ENCODE assay signal across 1 cellular context in the genomic region with DNA sequence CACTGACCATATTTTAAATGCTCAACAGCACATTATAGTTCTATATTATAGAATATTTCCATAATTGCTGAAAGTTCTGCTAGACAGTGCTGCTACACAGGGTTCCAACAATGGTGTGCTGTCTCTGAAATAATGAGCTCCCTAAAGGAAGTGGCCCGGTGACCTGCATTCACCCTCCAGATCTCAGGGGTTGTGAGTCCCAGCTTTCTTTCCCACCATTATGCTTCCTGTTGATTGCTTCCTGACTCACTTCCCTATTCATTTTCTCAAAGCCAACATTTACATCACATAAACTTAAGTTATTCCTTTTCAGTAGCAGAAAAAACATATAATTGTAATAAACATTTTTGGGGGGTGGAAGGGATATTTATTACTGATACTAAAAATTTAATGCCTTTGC.
TF ChIP-seq lines count a peak whose summit lies in the region.

No MANE protein-coding gene starts in this region.

TF ChIP-seq in IMR-90, 13 proteins besides CTCF, POLR2A, EP300 and RAD21:
- TF ChIP-seq SMC3 (IDR thresholded peaks at IDR 0.05; ENCODE audit: low read depth, low read length) (no peak), MXI1 (IDR thresholded peaks at IDR 0.05; ENCODE audit: borderline replicate concordance, low read depth, low read length) (no peak), MAZ (IDR thresholded peaks at IDR 0.05; ENCODE audit: borderline replicate concordance, low read depth, low read length) (no peak), MAFK (IDR thresholded peaks at IDR 0.05; ENCODE audit: low read depth, low read length) (no peak), RCOR1 (IDR thresholded peaks at IDR 0.05; ENCODE audit: insufficient replicate concordance, low read length) (no peak)
- TF ChIP-seq, protein P1, sequence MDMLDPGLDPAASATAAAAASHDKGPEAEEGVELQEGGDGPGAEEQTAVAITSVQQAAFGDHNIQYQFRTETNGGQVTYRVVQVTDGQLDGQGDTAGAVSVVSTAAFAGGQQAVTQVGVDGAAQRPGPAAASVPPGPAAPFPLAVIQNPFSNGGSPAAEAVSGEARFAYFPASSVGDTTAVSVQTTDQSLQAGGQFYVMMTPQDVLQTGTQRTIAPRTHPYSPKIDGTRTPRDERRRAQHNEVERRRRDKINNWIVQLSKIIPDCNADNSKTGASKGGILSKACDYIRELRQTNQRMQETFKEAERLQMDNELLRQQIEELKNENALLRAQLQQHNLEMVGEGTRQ (IDR thresholded peaks at IDR 0.05; ENCODE audit: low read depth, low read length) = no peak
- TF ChIP-seq, protein P2, sequence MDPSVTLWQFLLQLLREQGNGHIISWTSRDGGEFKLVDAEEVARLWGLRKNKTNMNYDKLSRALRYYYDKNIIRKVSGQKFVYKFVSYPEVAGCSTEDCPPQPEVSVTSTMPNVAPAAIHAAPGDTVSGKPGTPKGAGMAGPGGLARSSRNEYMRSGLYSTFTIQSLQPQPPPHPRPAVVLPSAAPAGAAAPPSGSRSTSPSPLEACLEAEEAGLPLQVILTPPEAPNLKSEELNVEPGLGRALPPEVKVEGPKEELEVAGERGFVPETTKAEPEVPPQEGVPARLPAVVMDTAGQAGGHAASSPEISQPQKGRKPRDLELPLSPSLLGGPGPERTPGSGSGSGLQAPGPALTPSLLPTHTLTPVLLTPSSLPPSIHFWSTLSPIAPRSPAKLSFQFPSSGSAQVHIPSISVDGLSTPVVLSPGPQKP (IDR thresholded peaks at IDR 0.05; ENCODE audit: borderline replicate concordance, low read depth, low read length) = no peak
TF ChIP-seq in IMR-90: peak in this region for 0.
